8 cellular contexts compared by ENCODE assay signal in the genomic region with DNA sequence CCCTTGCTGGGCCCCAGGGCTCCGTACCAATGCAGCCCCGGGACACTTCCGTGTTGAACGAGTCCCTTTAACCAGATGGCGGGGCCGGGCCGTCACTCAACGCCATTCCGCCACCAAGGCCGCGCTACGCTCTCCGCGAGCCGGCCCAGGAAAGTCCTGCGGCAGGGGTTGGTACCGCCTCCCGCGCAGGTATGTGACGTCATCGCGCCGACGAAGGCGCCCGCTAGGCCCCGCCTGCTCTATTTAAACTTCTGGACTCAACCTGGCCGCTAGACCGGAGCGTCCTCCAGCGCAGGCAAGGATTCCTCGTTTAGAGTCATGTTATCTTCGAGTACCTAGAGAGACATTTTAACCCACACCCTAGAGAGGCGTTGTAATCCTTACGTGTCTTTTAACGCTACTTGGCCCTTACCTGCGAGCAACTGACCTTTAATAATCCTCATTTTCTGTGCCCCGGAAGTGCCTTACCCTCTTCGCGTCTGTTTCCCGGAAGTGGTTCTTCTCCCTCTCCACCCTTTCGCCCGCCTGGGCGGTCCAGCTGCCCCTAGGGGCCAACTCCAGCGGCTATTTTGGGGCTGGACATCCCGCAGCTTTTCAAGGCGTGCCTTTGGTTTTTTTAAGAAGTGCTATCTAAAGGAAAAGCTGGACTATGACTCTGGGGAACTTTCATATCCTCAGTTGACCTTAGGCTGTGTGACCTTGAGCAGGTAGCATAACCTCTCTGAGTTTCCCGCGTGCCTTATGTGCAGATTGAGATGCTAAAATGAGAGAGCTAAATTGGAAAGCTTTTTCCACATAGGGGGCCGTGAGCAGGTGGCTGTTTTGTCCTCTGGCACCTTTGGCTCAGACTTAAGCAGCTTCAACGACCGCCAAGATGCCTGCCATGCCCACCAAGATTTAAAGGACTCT. TPM values are rescaled to one million over a fixed set of nuclear protein-coding genes. Genes with fewer than 3 reads are reported as not detected.
DNase-seq lines count a peak whose midpoint lies in the region; ATAC-seq and TF ChIP-seq lines count a peak whose summit lies in the region.

A gene with protein sequence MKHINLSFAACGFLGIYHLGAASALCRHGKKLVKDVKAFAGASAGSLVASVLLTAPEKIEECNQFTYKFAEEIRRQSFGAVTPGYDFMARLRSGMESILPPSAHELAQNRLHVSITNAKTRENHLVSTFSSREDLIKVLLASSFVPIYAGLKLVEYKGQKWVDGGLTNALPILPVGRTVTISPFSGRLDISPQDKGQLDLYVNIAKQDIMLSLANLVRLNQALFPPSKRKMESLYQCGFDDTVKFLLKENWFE (minus strand): TSS at position 155 of the 909 bp plus-strand sequence. CDS start 1,294 bp downstream, outside the sequence.

- peaks cover 4% of the 10 kb centered on the region for H3K36me3 Mint-ChIP-seq in activated naive CD8-positive, alpha-beta T cell
- no peaks in the 10 kb centered on the region for H3K36me3 Mint-ChIP-seq in glutamatergic neuron (ENCODE audit: unreplicated experiment)

- peak within 1 kb of the TSS; percentile 53 for H3K4me3 ChIP-seq in ovary
- H3K4me3 ChIP-seq in thoracic aorta, result peak within 1 kb of the TSS; percentile 78

- H3K36me3 ChIP-seq in ovary (no peaks in the 10 kb centered on the region), thoracic aorta (no peaks in the 10 kb centered on the region)

- H3K4me1 ChIP-seq in ovary (ENCODE audit: insufficient read depth) (peaks cover 4% of the 10 kb centered on the region), thoracic aorta (ENCODE audit: control insufficient read depth in 1 of 2, low read depth in 2 of 2) (no peaks in the 10 kb centered on the region)

- H3K27me3 ChIP-seq in ovary (no peaks in the 10 kb centered on the region), thoracic aorta (replicated peaks; ENCODE audit: insufficient read depth) (no peaks in the 10 kb centered on the region)

- intact Hi-C loops in ovary (cut with DNase I), result loop anchor here in 1 of 4 donors (10.0 kb wide), 1 partner anchor 783 kb away; the partner anchor contains the start of genes PUDP and STS

- no peaks in the 10 kb centered on the region for H3K9me3 Mint-ChIP-seq in activated naive CD8-positive, alpha-beta T cell (ENCODE audit: low read depth)
- peaks cover 9% of the 10 kb centered on the region for H3K9me3 Mint-ChIP-seq in glutamatergic neuron (ENCODE audit: unreplicated experiment)

- TF ChIP-seq CTCF in glutamatergic neuron (IDR thresholded peaks at IDR 0.05; ENCODE audit: partially characterized antibody, unreplicated experiment), result peak; percentile 25
- no peak for TF ChIP-seq CTCF in ovary (IDR thresholded peaks at IDR 0.05)
- TF ChIP-seq CTCF in thoracic aorta (IDR thresholded peaks at IDR 0.05), result no peak

- TF ChIP-seq POLR2A in ovary (IDR thresholded peaks at IDR 0.05), result no peak

- H3K9me3 ChIP-seq in ovary (no peaks in the 10 kb centered on the region), thoracic aorta (no peaks in the 10 kb centered on the region)

- TF ChIP-seq EP300 in ovary (IDR thresholded peaks at IDR 0.05), result no peak

- H3K27ac Mint-ChIP-seq in activated naive CD8-positive, alpha-beta T cell, result peak within 1 kb of the TSS; percentile 96
- H3K27ac Mint-ChIP-seq in glutamatergic neuron (ENCODE audit: unreplicated experiment), result peak within 1 kb of the TSS; percentile 92

- H3K27ac ChIP-seq in ovary, result peak within 1 kb of the TSS; percentile 49 to 64
- H3K27ac ChIP-seq in thoracic aorta, result peak within 1 kb of the TSS in 1 of 2 donors; percentile 49

- H3K4me1 Mint-ChIP-seq in activated naive CD8-positive, alpha-beta T cell (ENCODE audit: low read depth), result peaks cover 17% of the 10 kb centered on the region
- no peaks in the 10 kb centered on the region for H3K4me1 Mint-ChIP-seq in glutamatergic neuron (ENCODE audit: low read depth, unreplicated experiment)

- peak within 1 kb of the TSS; percentile 93 for H3K4me3 Mint-ChIP-seq in activated naive CD8-positive, alpha-beta T cell
- H3K4me3 Mint-ChIP-seq in glutamatergic neuron (ENCODE audit: unreplicated experiment), result peak within 1 kb of the TSS; percentile 88

- peak; percentile 81 for DNase-seq in CD1c-positive myeloid dendritic cell (ENCODE audit: extremely low spot score)
- peak; percentile 55 for DNase-seq in SKM-1 (lab: John Stamatoyannopoulos, UW; ENCODE audit: unreplicated experiment)
- peak; percentile 82 for DNase-seq in glutamatergic neuron
- DNase-seq in ovary, result peak; percentile 82 to 93 (median 87)
- DNase-seq in thoracic aorta (ENCODE audit: low spot score), result peak; percentile 10

- 5 to 6% (median 6%) methylated on average over 47 to 52 of the region's 52 CpGs for WGBS in ovary, 3 donors

- H3K27me3 Mint-ChIP-seq in activated naive CD8-positive, alpha-beta T cell, result no peaks in the 10 kb centered on the region
- no peaks in the 10 kb centered on the region for H3K27me3 Mint-ChIP-seq in glutamatergic neuron (ENCODE audit: unreplicated experiment)

- peak; percentile 94 for ATAC-seq in GM19395 (IDR thresholded peaks at IDR 0.05; ENCODE audit: unreplicated experiment)
- peak; percentile 91 for ATAC-seq in HG03565 (IDR thresholded peaks at IDR 0.05; ENCODE audit: unreplicated experiment)
- peak; percentile 46 for ATAC-seq in thoracic aorta (ENCODE audit: insufficient number of reproducible peaks, low FRiP score, low read depth)

RNA-seq across cellular contexts. Expression of the gene that starts here (rescaled TPM):
- total RNA-seq in glutamatergic neuron (ENCODE audit: unreplicated experiment), result 12.9 TPM
- 10 to 100 TPM; 17.8 to 31.9 (median 24.4) TPM for total RNA-seq in ovary
- 10 to 100 TPM; 19.7 to 40.6 TPM for polyA plus RNA-seq in ovary
- total RNA-seq in thoracic aorta, result 10 to 100 TPM in 1 of 2 donors, under 1 TPM in 1; 0.95 to 11.6 TPM

Comparison
In these comparisons a context has a peak if more than half of its experiments do, and no peak if none do; other contexts are left out.
1. DNase-seq: peak in every context shown above with its lines; median percentile 87 in ovary; 82 in glutamatergic neuron; 81 in CD1c-positive myeloid dendritic cell; 55 in SKM-1; 10 in thoracic aorta.